Comparison of ENCODE assay signal across 9 cellular contexts in the genomic region with DNA sequence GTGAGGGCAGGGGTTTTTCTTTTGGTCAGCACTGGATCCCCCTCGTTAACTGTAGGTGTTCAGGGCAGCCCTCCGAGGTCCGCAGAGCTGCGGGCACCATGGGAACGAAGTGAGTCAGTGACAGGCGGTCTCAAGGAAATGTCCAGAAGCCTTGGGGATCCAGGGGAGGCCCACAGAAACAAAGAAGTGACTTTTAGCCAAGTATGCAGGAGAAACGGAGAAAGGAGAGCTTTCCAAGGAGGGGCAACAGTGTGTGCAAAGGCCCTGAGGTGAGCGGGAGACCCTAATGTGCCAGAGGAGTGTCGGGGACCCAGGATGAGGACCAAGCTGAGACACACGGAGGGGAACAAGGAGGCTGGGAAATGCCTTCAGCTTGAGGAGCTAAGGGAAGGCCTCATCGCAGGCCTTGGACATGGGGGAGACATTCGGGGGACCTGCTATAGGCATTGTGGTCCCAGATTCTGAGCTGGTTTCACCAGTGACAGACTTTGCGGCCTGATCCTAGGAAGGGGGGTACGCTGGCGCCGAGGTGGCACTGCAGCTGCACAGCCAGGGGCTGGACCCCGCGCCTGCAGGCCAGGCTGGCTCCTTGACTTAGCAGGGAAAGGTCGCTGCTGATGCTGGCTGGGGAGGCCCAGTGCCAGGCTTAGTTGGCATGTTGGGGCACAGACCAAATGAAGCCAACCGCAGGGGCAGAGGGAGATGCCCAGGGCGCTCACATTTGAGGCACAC. TPM values are rescaled to one million over a fixed set of nuclear protein-coding genes. Genes with fewer than 3 reads are reported as not detected.
DNase-seq lines count a peak whose midpoint lies in the region; ATAC-seq and TF ChIP-seq lines count a peak whose summit lies in the region.
"Had no signal": no experiment of that assay in that cellular context is flagged by ENCODE, and none has a peak within 500 bp of the region (broad histone marks: within the 10 kb centered on the region; RNA-seq: fewer than 3 reads in every experiment).

No MANE protein-coding gene starts in this region.

- CTCF ChIA-PET in AG04450 (lab: Charles Lee) = interaction anchor here (0.7 to 2.2 kb wide), 4 partner anchors 17 to 176 kb away, joined by 3 to 11 read pairs (median 3); no protein-coding TSS in a partner anchor

- H3K36me3 ChIP-seq in HUES6 (ENCODE audit: control insufficient read depth, insufficient read depth, low read length) = peaks cover 39% of the 10 kb centered on the region

- H3K9ac ChIP-seq in HUES6 (ENCODE audit: low read length) = no peak overlapping the region

- no peak for ATAC-seq in GM21528 (IDR thresholded peaks at IDR 0.05; ENCODE audit: low FRiP score, unreplicated experiment)
- no peak for ATAC-seq in GM18517 (IDR thresholded peaks at IDR 0.05; ENCODE audit: unreplicated experiment)

- H3K4me1 Mint-ChIP-seq in chondrocyte (ENCODE audit: low read depth) = peaks cover 18% of the 10 kb centered on the region
- peaks cover 11% of the 10 kb centered on the region for H3K4me1 Mint-ChIP-seq in nephron

- H3K36me3 Mint-ChIP-seq in chondrocyte (ENCODE audit: low read depth) = peaks cover 16% of the 10 kb centered on the region
- H3K36me3 Mint-ChIP-seq in nephron (ENCODE audit: low read depth) = peaks cover 23% of the 10 kb centered on the region

- H3K27ac Mint-ChIP-seq in chondrocyte (ENCODE audit: unreplicated experiment) (peak overlapping the region; percentile 54), nephron (peak overlapping the region in 1 of 3 experiments; percentile 63)

- H3K9me3 Mint-ChIP-seq in chondrocyte (ENCODE audit: low read depth) = no peaks in the 10 kb centered on the region
- H3K9me3 Mint-ChIP-seq in nephron = no peaks in the 10 kb centered on the region

- H3K9me3 ChIP-seq in AG04450 (ENCODE audit: control insufficient read depth, insufficient read depth, low read length) = no peaks in the 10 kb centered on the region; the same call in 1 of the 2 replicates
- H3K9me3 ChIP-seq in HUES6 (ENCODE audit: control insufficient read depth, insufficient read depth, low read depth, low read length) = no peaks in the 10 kb centered on the region

- DNase-seq in AG04450 (ENCODE audit: low read depth, low spot score) (no peak), chondrocyte (ENCODE audit: low spot score) (no peak), GM10266 (ENCODE audit: extremely low spot score) (no peak), NCI-H2171 treated with DMSO at 0.1 percent for 48 hours (lab: John Stamatoyannopoulos, UW) (no peak)

- peaks cover 19% of the 10 kb centered on the region for H3K4me1 ChIP-seq in HUES6 (ENCODE audit: control insufficient read depth, insufficient read depth, low read length)

- H3K27ac ChIP-seq in AG04450 (ENCODE audit: low read depth, low read length) = peak overlapping the region; percentile 52
- no peak overlapping the region for H3K27ac ChIP-seq in HUES6 (ENCODE audit: low read depth, low read length)

- H3K4me3 Mint-ChIP-seq in chondrocyte (ENCODE audit: unreplicated experiment) = peak overlapping the region; percentile 58
- peak overlapping the region; percentile 68 to 78 (median 76) for H3K4me3 Mint-ChIP-seq in nephron

- no peaks in the 10 kb centered on the region for H3K27me3 ChIP-seq in AG04450 (ENCODE audit: control insufficient read depth, insufficient read depth, low read length)
- no peaks in the 10 kb centered on the region for H3K27me3 ChIP-seq in HUES6 (ENCODE audit: control insufficient read depth, insufficient read depth, low read length)

- POLR2A ChIA-PET in AG04450 (lab: Yijun Ruan, JAX) = interaction anchor here (0.6 kb wide), 2 partner anchors 26 to 29 kb away, joined by 3 to 12 read pairs; no protein-coding TSS in a partner anchor

- H3K4me3 ChIP-seq in AG04450 (ENCODE audit: low read depth, low read length) (no peak overlapping the region; the same call in 1 of the 2 replicates), HUES6 (ENCODE audit: low read depth, low read length) (peak overlapping the region; percentile 93)

- TF ChIP-seq CTCF in AG04450 (IDR thresholded peaks at IDR 0.05; ENCODE audit: low read depth, low read length) (no peak), chondrocyte (IDR thresholded peaks at IDR 0.05) (no peak), nephron (IDR thresholded peaks at IDR 0.05; ENCODE audit: unreplicated experiment in 3 of 3) (no peak), GM10266 (IDR thresholded peaks at IDR 0.05; ENCODE audit: control insufficient read depth, insufficient read depth, low read depth, missing control alignments) (no peak)

- no peaks in the 10 kb centered on the region for H3K27me3 Mint-ChIP-seq in chondrocyte (ENCODE audit: low read depth)
- H3K27me3 Mint-ChIP-seq in nephron (ENCODE audit: low read depth) = peaks cover 10% of the 10 kb centered on the region

RNA-seq across cellular contexts. Expression of gene LTC4S, which starts 3.3 kb away (rescaled TPM):
- polyA plus RNA-seq in AG04450 (2011; rRNA removed) = 0.40 and 0.56 TPM in 2 replicates
- 0.46 TPM in 1 of 2 replicates, not detected in the other for polyA minus RNA-seq in AG04450 (2011; rRNA and poly(A)+ RNA removed)
- 1.2 to 1.7 TPM (median 1.3 TPM) in 3 replicates for total RNA-seq in chondrocyte
- total RNA-seq: HT1080 had no signal

RNA-seq across cellular contexts. Expression of gene MGAT4B, which starts 9.6 kb away (rescaled TPM):
- 102 and 149 TPM in 2 replicates for polyA plus RNA-seq in AG04450 (2011; rRNA removed)
- 122 and 152 TPM in 2 replicates for polyA minus RNA-seq in AG04450 (2011; rRNA and poly(A)+ RNA removed)
- 135 to 144 TPM (median 142 TPM) in 3 replicates for total RNA-seq in chondrocyte

RNA-seq across cellular contexts. Expression of gene SQSTM1, which starts 23.7 kb away (rescaled TPM):
- polyA plus RNA-seq in AG04450 (2011; rRNA removed) = 366 and 589 TPM in 2 replicates
- 215 and 259 TPM in 2 replicates for polyA minus RNA-seq in AG04450 (2011; rRNA and poly(A)+ RNA removed)
- total RNA-seq in chondrocyte = 219 to 297 TPM (median 296 TPM) in 3 replicates
